ENCODE assay signal across 23 cellular contexts in genomic region chr11:133724116-133724515, GRCh38.
DNase-seq lines count a peak whose midpoint lies in the region.
"Had no signal": no experiment of that assay in that cellular context is flagged by ENCODE, and none has a peak within 500 bp of the region (broad histone marks: within the 10 kb centered on the region; RNA-seq: fewer than 3 reads in every experiment).

No MANE protein-coding gene starts in this region.

- H3K36me3 ChIP-seq in neuronal stem cell (replicated peaks in 1 of 2; ENCODE audit: control insufficient read depth in 2 of 2, insufficient read depth in 2 of 2, low read length in 2 of 2), result no peaks in the 10 kb centered on the region
- H3K36me3 ChIP-seq: MG63, SJCRH30 had no signal

- no peak overlapping the region for H2BK15ac ChIP-seq in neuronal stem cell (ENCODE audit: low read length)

- H3K9ac ChIP-seq in neuronal stem cell (ENCODE audit: low read depth, low read length, poor library complexity), result no peak overlapping the region
- H3K9ac ChIP-seq: GM23248 had no signal

- H3K9me3 ChIP-seq in neuronal stem cell (replicated peaks in 1 of 2; ENCODE audit: control insufficient read depth in 2 of 2, insufficient read depth in 1 of 2, low read depth in 1 of 2, low read length in 2 of 2), result no peaks in the 10 kb centered on the region
- H3K9me3 ChIP-seq: MG63, SJCRH30 had no signal

- H2BK5ac ChIP-seq in neuronal stem cell (ENCODE audit: low read length), result no peak overlapping the region

- H3K14ac ChIP-seq in neuronal stem cell (ENCODE audit: low read length), result no peak overlapping the region

- H3K4me2 ChIP-seq in neuronal stem cell (ENCODE audit: insufficient read depth, low read length, poor library complexity, severe bottlenecking), result no peak overlapping the region

- H4K8ac ChIP-seq in neuronal stem cell (ENCODE audit: low read depth, low read length), result no peak overlapping the region

- no peaks in the 10 kb centered on the region for H3K79me1 ChIP-seq in neuronal stem cell (ENCODE audit: low read depth, low read length)

- DNase-seq in NCI-H1694 (lab: John Stamatoyannopoulos, UW) (peak; percentile 56), NCI-H524 (lab: John Stamatoyannopoulos, UW) (peak; percentile 79 to 93), NCI-H82 treated with DMSO at 0.1 percent for 48 hours (lab: John Stamatoyannopoulos, UW; ENCODE audit: unreplicated experiment) (peak; percentile 53), neuronal stem cell (ENCODE audit: low spot score) (no peak), activated gamma-delta T cell treated with Interleukin-2 at 50 U/mL for 16 hours (no peak), DMS114 treated with DMSO at 0.1 percent for 48 hours (lab: John Stamatoyannopoulos, UW; ENCODE audit: unreplicated experiment) (no peak), hypothalamus (lab: John Stamatoyannopoulos, UW) (no peak)
- DNase-seq: Calu3; CD8-positive, alpha-beta memory T cell; GM23248; H7; MG63; NCI-H1417; NCI-H187; NCI-H2081 treated with DMSO at 0.1 percent for 48 hours; NCI-H446; NCI-H526 treated with DMSO at 0.1 percent for 48 hours; NK-92 treated with Interleukin-12 subunit alpha and Interleukin-12 subunit beta, amount 100 ng/mL, for 24 hours; PC-3; SJCRH30; T-helper 17 cell had no signal

- H2BK12ac ChIP-seq in neuronal stem cell (ENCODE audit: low read length), result no peak overlapping the region

- H2AK5ac ChIP-seq in neuronal stem cell (ENCODE audit: low read depth, low read length), result no peak overlapping the region

- no peaks in the 10 kb centered on the region for H3K27me3 ChIP-seq in neuronal stem cell (ENCODE audit: control insufficient read depth in 3 of 3, insufficient read depth in 3 of 3, low read depth in 1 of 3, low read length in 3 of 3)
- H3K27me3 ChIP-seq: MG63, SJCRH30 had no signal

- H3K4ac ChIP-seq in neuronal stem cell (ENCODE audit: low read length), result no peak overlapping the region

- no peaks in the 10 kb centered on the region for H3K4me1 ChIP-seq in neuronal stem cell (ENCODE audit: control insufficient read depth in 2 of 2, insufficient read depth in 1 of 2, low read depth in 1 of 2, low read length in 2 of 2)
- H3K4me1 ChIP-seq: SJCRH30 had no signal

- no peak overlapping the region for H4K91ac ChIP-seq in neuronal stem cell (ENCODE audit: low read depth, low read length, poor library complexity)

- H3K27ac ChIP-seq in neuronal stem cell (replicated peaks; ENCODE audit: low read length), result no peak overlapping the region
- H3K27ac ChIP-seq: C4-2B, GM23248, SJCRH30 had no signal

- H2AFZ ChIP-seq in neuronal stem cell (ENCODE audit: low read length), result no peak overlapping the region
- H2AFZ ChIP-seq: GM23248 had no signal

- H3K23ac ChIP-seq in neuronal stem cell (ENCODE audit: low read depth, low read length, poor library complexity), result no peak overlapping the region

- H3K18ac ChIP-seq in neuronal stem cell (ENCODE audit: low read length), result no peak overlapping the region

- no CpG with 5 or more reads among the region's 7 CpGs for WGBS in neuronal stem cell (ENCODE audit: extremely low coverage in 2 of 2, insufficient read length in 2 of 2, insufficient replicate concordance in 1 of 2), 2 donors

- no peak overlapping the region for H3K4me3 ChIP-seq in neuronal stem cell (ENCODE audit: low read length in 2 of 2)
- H3K4me3 ChIP-seq: GM23248, K562, MG63, SJCRH30 had no signal

- no peak overlapping the region for H2BK120ac ChIP-seq in neuronal stem cell (ENCODE audit: low read depth, low read length)

Comparison
In these comparisons a context has a peak if more than half of its experiments do, and no peak if none do; other contexts are left out.
1. DNase-seq: peak in NCI-H1694 (single experiment), NCI-H524 (2 of 2) and NCI-H82 treated with DMSO at 0.1 percent for 48 hours (single experiment); none in neuronal stem cell (single experiment), activated gamma-delta T cell treated with Interleukin-2 at 50 U/mL for 16 hours (single experiment), DMS114 treated with DMSO at 0.1 percent for 48 hours (single experiment) and hypothalamus (0 of 51).